In the genomic region with DNA sequence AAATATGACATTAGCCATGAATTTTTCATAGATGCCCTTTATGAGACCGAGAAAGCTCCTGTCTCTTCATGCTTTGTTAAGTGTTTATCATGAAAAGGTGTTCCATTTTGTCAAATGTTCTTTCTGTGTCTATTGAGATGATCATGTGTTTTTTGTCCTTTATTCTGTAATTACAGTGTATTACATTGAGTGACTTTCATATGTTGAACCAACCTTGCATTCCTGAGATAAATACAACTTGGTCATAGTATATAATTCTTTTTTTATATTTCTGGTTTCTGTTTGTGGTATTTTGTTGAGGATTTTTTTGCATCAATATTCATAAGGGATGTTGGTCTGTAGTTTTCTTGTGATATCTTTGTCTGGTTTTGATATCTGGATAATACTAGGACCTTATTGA, we compare ENCODE assay signal across 32 cellular contexts.
"Had no signal": no experiment of that assay in that cellular context is flagged by ENCODE, and none has a peak within 500 bp of the region (broad histone marks: within the 10 kb centered on the region; RNA-seq: fewer than 3 reads in every experiment).

No MANE protein-coding gene starts in this region.

- ATAC-seq: activated CD8-positive, alpha-beta T cell treated with anti-CD3 and anti-CD28 coated beads for 36 hours; activated naive CD4-positive, alpha-beta T cell treated with anti-CD3 and anti-CD28 coated beads, Interleukin-2, amount 50 U/mL, for 72 hours; activated T-cell treated with anti-CD3 and anti-CD28 coated beads, Interleukin-2, amount 50 U/mL, for 4 hours; activated T-cell treated with anti-CD3 and anti-CD28 coated beads, Interleukin-2, amount 50 U/mL, for 72 hours; activated T-helper 17 cell treated with anti-CD3 and anti-CD28 coated beads, Interleukin-2, amount 50 U/mL, for 72 hours; body of pancreas had no signal

- FAIRE-seq: astrocyte had no signal

- DNase-seq: activated B cell treated with CpG ODN at 0.5 μM for 24 hours; activated CD4-positive, alpha-beta memory T cell treated with anti-CD3 and anti-CD28 coated beads for 36 hours; activated CD4-positive, alpha-beta T cell treated with anti-CD3 and anti-CD28 coated beads for 4 hours; activated CD4-positive, alpha-beta T cell treated with anti-CD3 and anti-CD28 coated beads, Interleukin-2, amount 10 ng/mL, durations not matched to agents 24 days and 14 days; activated CD4-positive, alpha-beta T cell treated with anti-CD3 and anti-CD28 coated beads, Interleukin-2, amount 50 U/mL, for 1 hour; activated CD4-positive, alpha-beta T cell treated with anti-CD3 and anti-CD28 coated beads, Interleukin-2, amount 50 U/mL, for 4 hours; activated CD4-positive, CD25-positive, alpha-beta regulatory T cell treated with anti-CD3 and anti-CD28 coated beads, Interleukin-2, amount 50 U/mL, for 72 hours; activated CD8-positive, alpha-beta memory T cell treated with anti-CD3 and anti-CD28 coated beads, Interleukin-2, amount 50 U/mL, for 4 hours; activated CD8-positive, alpha-beta T cell treated with anti-CD3 and anti-CD28 coated beads for 36 hours; activated effector memory CD4-positive, alpha-beta T cell treated with anti-CD3 and anti-CD28 coated beads, Interleukin-2, amount 50 U/mL, for 16 hours; activated gamma-delta T cell treated with Interleukin-2 at 50 U/mL for 16 hours; activated naive CD4-positive, alpha-beta T cell; activated naive CD4-positive, alpha-beta T cell treated with anti-CD3 and anti-CD28 coated beads for 36 hours; activated naive CD4-positive, alpha-beta T cell treated with anti-CD3 and anti-CD28 coated beads, Interleukin-2, amount 50 U/mL, for 16 hours; activated naive CD8-positive, alpha-beta T cell treated with anti-CD3 and anti-CD28 coated beads for 36 hours; activated T-cell treated with anti-CD3 and anti-CD28 coated beads for 4 hours; activated T-cell treated with anti-CD3 and anti-CD28 coated beads, Interleukin-2, amount 50 U/mL, for 1 hour; activated T-cell treated with anti-CD3 and anti-CD28 coated beads, Interleukin-2, amount 50 U/mL, for 4 hours; activated T-cell treated with anti-CD3 and anti-CD28 coated beads, Interleukin-2, amount 50 U/mL, for 72 hours; adrenal gland; amniotic stem cell; aorta; body of pancreas; brain microvascular endothelial cell; central memory CD4-positive, alpha-beta T cell; T-helper 2 cell; T-helper 9 cell had no signal

- H3K4me1 ChIP-seq: adrenal gland, body of pancreas, breast epithelium had no signal

- H3K27ac ChIP-seq: adrenal gland, body of pancreas, brain microvascular endothelial cell, breast epithelium, VCaP had no signal

- H3K27me3 ChIP-seq: adrenal gland, body of pancreas, brain microvascular endothelial cell had no signal

- H3K9me3 ChIP-seq: body of pancreas had no signal

- H3K36me3 ChIP-seq: adrenal gland, brain microvascular endothelial cell, breast epithelium had no signal

- H3K4me3 ChIP-seq: adrenal gland, body of pancreas, breast epithelium had no signal
